In the genomic region with DNA sequence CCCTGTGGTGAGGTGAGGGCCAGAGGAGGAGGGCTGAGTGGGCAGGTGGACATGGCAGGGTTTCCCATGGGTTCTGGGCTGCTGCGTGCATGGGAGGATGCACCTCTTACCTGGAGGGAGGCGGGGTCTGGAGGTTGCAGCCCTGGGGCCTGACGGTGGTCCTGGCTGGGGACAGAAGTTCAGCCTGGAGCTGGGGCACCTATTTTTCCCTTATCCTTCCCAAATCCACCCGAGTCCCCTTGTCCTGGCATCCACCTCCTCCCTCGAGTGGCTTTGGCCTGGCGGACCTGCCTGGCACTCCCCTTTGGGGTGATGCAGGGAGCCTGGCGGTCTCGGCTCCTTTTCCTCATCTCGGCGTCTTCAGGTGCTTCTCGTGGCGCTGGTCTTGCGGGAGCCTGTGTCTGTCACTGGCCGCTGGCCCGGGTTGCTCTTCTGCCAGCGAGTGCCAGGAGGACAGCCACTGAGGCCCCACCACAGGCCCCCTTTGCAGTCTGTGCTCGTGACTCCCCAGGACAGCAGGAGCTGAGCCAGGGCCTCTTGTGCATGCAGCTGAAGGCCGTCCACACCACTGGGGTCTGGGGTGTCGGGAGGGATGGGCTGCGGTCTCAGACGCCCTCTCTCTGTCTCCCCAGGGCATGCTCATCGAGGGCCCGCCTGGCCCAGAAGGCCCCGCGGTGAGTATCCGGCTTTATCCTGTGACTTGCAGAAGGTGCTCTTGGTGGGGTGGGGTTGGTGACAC, we compare ENCODE assay signal across 18 cellular contexts.
DNase-seq lines count a peak whose midpoint lies in the region; ATAC-seq, FAIRE-seq and TF ChIP-seq lines count a peak whose summit lies in the region.
"Had no signal": no experiment of that assay in that cellular context is flagged by ENCODE, and none has a peak within 500 bp of the region (broad histone marks: within the 10 kb centered on the region; RNA-seq: fewer than 3 reads in every experiment).

No MANE protein-coding gene starts in this region.

- peaks cover 16% of the 10 kb centered on the region for H3K27me3 Mint-ChIP-seq in T-helper 17 cell
- H3K27me3 Mint-ChIP-seq: B cell had no signal

- no peak overlapping the region for H4K91ac ChIP-seq in H1 (replicated peaks; ENCODE audit: insufficient read length, low read length)

- no peaks in the 10 kb centered on the region for H3K79me1 ChIP-seq in H1 (ENCODE audit: low read depth, low read length)

- H3K36me3 ChIP-seq in BLaER1 (peaks cover 32% of the 10 kb centered on the region; the same call in 1 of the 2 replicates), H1 (ENCODE audit: control insufficient read depth in 2 of 4, insufficient read depth in 4 of 4, low read length in 3 of 4) (no peaks in the 10 kb centered on the region; a peak in 1 of 8 replicates), stomach smooth muscle (ENCODE audit: control insufficient read depth in 2 of 2, insufficient read depth in 2 of 2, low read length in 2 of 2) (peaks cover 6 to 32% of the 10 kb centered on the region in 2 donors)

- no peak overlapping the region for H3K27ac Mint-ChIP-seq in T-helper 17 cell
- H3K27ac Mint-ChIP-seq: B cell; CD14-positive monocyte; CD8-positive, alpha-beta T cell had no signal

- H2BK120ac ChIP-seq in H1 (replicated peaks; ENCODE audit: low read depth, low read length): no peak overlapping the region

- no peak overlapping the region for H2BK20ac ChIP-seq in H1 (ENCODE audit: low read length)

- H3K4me2 ChIP-seq in BLaER1 (peak overlapping the region; percentile 76), H1 (ENCODE audit: insufficient read depth in 1 of 2, low read depth in 2 of 2, low read length in 2 of 2) (no peak overlapping the region)

- no peak for FAIRE-seq in H1 (lab: Jason Lieb, UNC)
- FAIRE-seq: A204.1, D721Med, GM12892, GM19239 had no signal

- H3K79me2 ChIP-seq in H1 (ENCODE audit: control insufficient read depth in 1 of 2, insufficient read depth in 2 of 2, low read length in 2 of 2): no peaks in the 10 kb centered on the region

- no peaks in the 10 kb centered on the region for H3K23me2 ChIP-seq in H1 (ENCODE audit: low read depth, low read length)

- H3K4me3 ChIP-seq in BLaER1 (no peak overlapping the region), H1 (ENCODE audit: extremely low read depth in 1 of 4, insufficient read depth in 2 of 4, low read depth in 3 of 4, low read length in 4 of 4) (no peak overlapping the region), stomach smooth muscle (ENCODE audit: low read length in 2 of 2) (no peak overlapping the region)

- H3K56ac ChIP-seq in H1 (replicated peaks; ENCODE audit: insufficient read length, low read depth, low read length): no peak overlapping the region

- TF ChIP-seq CTCF in RWPE1 (conservative IDR thresholded peaks at IDR 0.05; ENCODE audit: low read depth): no peak
- TF ChIP-seq CTCF in H1 (IDR thresholded peaks at IDR 0.05; ENCODE audit: control extremely low read depth in 1 of 3, insufficient read depth in 1 of 3, low read depth in 1 of 3, low read length in 3 of 3): no peak

- CTCF ChIA-PET in RWPE1 (lab: Yijun Ruan, JAX): interaction anchor here (0.6 to 5.1 kb wide), 8 partner anchors 30 to 341 kb away, joined by 3 to 44 read pairs (median 6); no protein-coding TSS in a partner anchor
- CTCF ChIA-PET in H1 (lab: Charles Lee; ENCODE audit: partially characterized antibody): interaction anchor here (1.1 to 5.1 kb wide), 12 partner anchors 11 to 295 kb away, joined by 3 to 30 read pairs (median 6); no protein-coding TSS in a partner anchor

- H4K8ac ChIP-seq in H1 (ENCODE audit: extremely low read depth, insufficient read depth, low read length): peak overlapping the region; percentile 77; the same call in 1 of the 2 replicates

- peaks cover 55% of the 10 kb centered on the region for H3K4me1 ChIP-seq in BLaER1
- H3K4me1 ChIP-seq in H1 (replicated peaks in 1 of 4; ENCODE audit: control insufficient read depth in 3 of 4, insufficient read depth in 4 of 4, low read length in 3 of 4): peaks cover 0 to 7% (median 3%) of the 10 kb centered on the region in 4 experiments; a peak in 3 of 7 replicates
- peaks cover 44% of the 10 kb centered on the region for H3K4me1 ChIP-seq in stomach smooth muscle (ENCODE audit: control insufficient read depth, insufficient read depth, low read length)

- H3K27ac ChIP-seq in BLaER1 (no peak overlapping the region), RWPE1 (peak overlapping the region; percentile 52), H1 (ENCODE audit: low read depth, low read length) (no peak overlapping the region), stomach smooth muscle (ENCODE audit: low read length) (peak overlapping the region; percentile 55)

- H3K4me3 Mint-ChIP-seq in T-helper 17 cell: no peak overlapping the region
- H3K4me3 Mint-ChIP-seq: B cell; CD14-positive monocyte; CD8-positive, alpha-beta T cell had no signal

- H3K4ac ChIP-seq in H1 (replicated peaks; ENCODE audit: insufficient read length, low read depth, low read length): no peak overlapping the region

- TF ChIP-seq RAD21 in H1 (IDR thresholded peaks at IDR 0.05 in 1 of 2, conservative IDR thresholded peaks at IDR 0.05 in 1 of 2; ENCODE audit: low read depth in 2 of 2, low read length in 2 of 2): no peak

- H4K20me1 ChIP-seq in BLaER1 (peaks cover 51% of the 10 kb centered on the region), H1 (replicated peaks in 1 of 2; ENCODE audit: control insufficient read depth in 1 of 2, insufficient read depth in 2 of 2, low read length in 2 of 2) (peaks cover 0 to 4% of the 10 kb centered on the region in 2 experiments)

- no peak overlapping the region for H2BK15ac ChIP-seq in H1 (ENCODE audit: low read length)

- no peak overlapping the region for H3K23ac ChIP-seq in H1 (ENCODE audit: insufficient read length)

- no peak overlapping the region for H3K14ac ChIP-seq in H1 (ENCODE audit: insufficient read length)

- H3K18ac ChIP-seq in H1 (ENCODE audit: extremely low read depth, low read length): no peak overlapping the region

- WGBS in H1 (ENCODE audit: extremely low coverage in 1 of 2, insufficient coverage in 1 of 2, insufficient read length in 1 of 2, insufficient replicate concordance in 2 of 2, low coverage in 1 of 2, low lambda C conversion rate in 2 of 2, missing lambda C conversion rate in 1 of 2), 2 experiments: 86% methylated on average over 21 of the region's 26 CpGs; no CpG with 5 or more reads in 1 of the 2 experiments

- no peak overlapping the region for H2BK12ac ChIP-seq in H1 (ENCODE audit: low read depth, low read length)

- TF ChIP-seq EP300 in H1 (IDR thresholded peaks at IDR 0.05; ENCODE audit: borderline replicate concordance in 1 of 2, low read depth in 2 of 2, low read length in 2 of 2): no peak

- H4K5ac ChIP-seq in H1 (ENCODE audit: insufficient read length, low read depth, low read length): no peak overlapping the region

- no peak overlapping the region for H2AK5ac ChIP-seq in H1 (ENCODE audit: low read depth, low read length)

- H3K9me3 ChIP-seq in BLaER1 (no peaks in the 10 kb centered on the region), H1 (ENCODE audit: insufficient read depth in 2 of 2, low read depth in 1 of 2, low read length in 1 of 2) (no peaks in the 10 kb centered on the region), stomach smooth muscle (ENCODE audit: control insufficient read depth in 2 of 2, low read length in 2 of 2) (no peaks in the 10 kb centered on the region), T-helper 17 cell (ENCODE audit: control insufficient read depth, low read length, poor library complexity, severe bottlenecking) (no peaks in the 10 kb centered on the region)

- H3K4me1 Mint-ChIP-seq in T-helper 17 cell: peaks cover 2% of the 10 kb centered on the region
- H3K4me1 Mint-ChIP-seq: B cell, CD14-positive monocyte had no signal

- TF ChIP-seq POLR2A in H1 (IDR thresholded peaks at IDR 0.05; ENCODE audit: control extremely low read depth in 1 of 2, low read depth in 2 of 2, low read length in 2 of 2): no peak

- POLR2A ChIA-PET in RWPE1 (lab: Yijun Ruan, JAX; ENCODE audit: low non-redundant PET) (no interaction called here), H1 (lab: Charles Lee; ENCODE audit: partially characterized antibody) (no interaction called here)

- H2BK5ac ChIP-seq in H1 (ENCODE audit: low read depth, low read length): no peak overlapping the region

- H3K9ac ChIP-seq in BLaER1 (no peak overlapping the region), H1 (replicated peaks in 1 of 4; ENCODE audit: extremely low read depth in 1 of 4, low read depth in 3 of 4, low read length in 3 of 4) (no peak overlapping the region), stomach smooth muscle (ENCODE audit: low read length in 2 of 2) (no peak overlapping the region)

- peaks cover 2% of the 10 kb centered on the region for H3K36me3 Mint-ChIP-seq in T-helper 17 cell (ENCODE audit: low read depth)
- H3K36me3 Mint-ChIP-seq: CD14-positive monocyte; CD8-positive, alpha-beta T cell had no signal

- H3K27me3 ChIP-seq in BLaER1 (no peaks in the 10 kb centered on the region), H1 (replicated peaks in 1 of 4; ENCODE audit: control insufficient read depth in 3 of 4, extremely low read depth in 1 of 4, insufficient read depth in 3 of 4, low read length in 3 of 4) (no peaks in the 10 kb centered on the region), stomach smooth muscle (ENCODE audit: control insufficient read depth in 1 of 2, insufficient read depth in 2 of 2, low read length in 2 of 2) (no peaks in the 10 kb centered on the region)

- ATAC-seq in T-helper 17 cell: no peak
- ATAC-seq in GM21515 (IDR thresholded peaks at IDR 0.05; ENCODE audit: unreplicated experiment): no peak
- no peak for ATAC-seq in GM21737 (IDR thresholded peaks at IDR 0.05; ENCODE audit: unreplicated experiment)
- ATAC-seq: CD8-positive, alpha-beta T cell had no signal

- no peak overlapping the region for H2AFZ ChIP-seq in H1 (ENCODE audit: low read length)

- no peak for DNase-seq in RWPE1 (ENCODE audit: low spot score)
- no peak for DNase-seq in H1 (ENCODE audit: low read depth in 1 of 2, low spot score in 2 of 2)
- no peak for DNase-seq in T-helper 17 cell
- DNase-seq: CD8-positive, alpha-beta T cell; COR-L47; DND-41; GDM1; H7 had no signal

TF ChIP-seq in H1, 55 proteins besides CTCF, POLR2A, EP300 and RAD21:
- TF ChIP-seq ASH2L (IDR thresholded peaks at IDR 0.05; ENCODE audit: low read length) (no peak), RNF2 (IDR thresholded peaks at IDR 0.05; ENCODE audit: borderline replicate concordance, low read depth, low read length, missing control alignments, poor library complexity, severe bottlenecking) (no peak), MAFK (IDR thresholded peaks at IDR 0.05; ENCODE audit: low read depth, low read length) (no peak), EZH2 (IDR thresholded peaks at IDR 0.05; ENCODE audit: low read depth, low read length, severe bottlenecking) (no peak), BCL11A (IDR thresholded peaks at IDR 0.05; ENCODE audit: low read depth in 2 of 2, low read length in 2 of 2) (no peak), GTF2F1 (IDR thresholded peaks at IDR 0.05; ENCODE audit: borderline replicate concordance, low read depth, low read length) (no peak), JUN (IDR thresholded peaks at IDR 0.05; ENCODE audit: low read depth, low read length) (no peak), YY1 (IDR thresholded peaks at IDR 0.05; ENCODE audit: low read depth, low read length) (no peak), CBX8 (IDR thresholded peaks at IDR 0.05; ENCODE audit: borderline replicate concordance, low read depth, low read length) (no peak)

Comparison
In these comparisons a context has a peak if more than half of its experiments do, and no peak if none do; other contexts are left out.
1. H3K27ac ChIP-seq: peak in RWPE1 (single experiment) and stomach smooth muscle (single experiment); none in BLaER1 (single experiment) and H1 (single experiment).